Comparison of ENCODE assay signal across 12 cellular contexts in the genomic region with DNA sequence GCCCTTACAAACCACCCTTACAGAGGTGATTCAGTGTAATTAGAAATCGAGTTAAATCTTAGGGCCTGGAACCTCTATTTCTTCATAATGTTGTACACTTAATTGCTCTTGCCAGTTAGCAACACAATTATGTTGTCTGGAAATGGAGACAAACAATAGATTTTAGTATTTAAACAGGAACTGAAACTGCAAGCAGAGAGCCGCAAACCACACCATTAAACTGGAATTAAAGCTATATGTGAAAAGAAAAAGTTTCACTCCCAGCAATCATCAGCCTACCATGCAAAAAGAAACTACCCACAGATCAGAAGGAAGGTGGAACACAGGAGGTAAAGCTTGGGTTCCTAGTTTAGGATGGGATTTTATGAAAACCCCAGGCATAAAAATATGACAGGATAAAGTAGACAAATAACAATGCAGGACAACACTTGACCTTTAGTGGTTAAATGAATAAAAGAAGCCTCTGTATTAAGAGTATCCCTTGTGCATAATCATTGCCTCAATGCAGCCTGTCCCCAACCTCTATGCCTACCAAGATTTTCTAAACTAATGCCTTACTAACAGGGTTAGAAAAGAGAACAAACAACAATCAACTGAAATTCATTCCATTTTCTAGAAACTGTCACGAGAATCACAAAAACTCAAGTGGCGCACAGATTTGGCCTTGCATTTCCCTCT.
DNase-seq lines count a peak whose midpoint lies in the region; ATAC-seq and TF ChIP-seq lines count a peak whose summit lies in the region.
"Had no signal": no experiment of that assay in that cellular context is flagged by ENCODE, and none has a peak within 500 bp of the region (broad histone marks: within the 10 kb centered on the region; RNA-seq: fewer than 3 reads in every experiment).

No MANE protein-coding gene starts in this region.

- H3K27ac ChIP-seq in lower lobe of right lung, result no peak overlapping the region
- H3K27ac ChIP-seq in heart left ventricle, result no peak overlapping the region
- H3K27ac ChIP-seq in testis, result no peak overlapping the region

- no peaks in the 10 kb centered on the region for H3K9me3 ChIP-seq in lower lobe of right lung
- H3K9me3 ChIP-seq in heart left ventricle, result no peaks in the 10 kb centered on the region
- no peaks in the 10 kb centered on the region for H3K9me3 ChIP-seq in testis

- H3K4me1 ChIP-seq in lower lobe of right lung (no peaks in the 10 kb centered on the region), heart left ventricle (peaks cover 0 to 21% (median 5%) of the 10 kb centered on the region in 12 donors), testis (no peaks in the 10 kb centered on the region)

- TF ChIP-seq CTCF in lower lobe of right lung (IDR thresholded peaks at IDR 0.05) (no peak), heart left ventricle (IDR thresholded peaks at IDR 0.05) (no peak), testis (IDR thresholded peaks at IDR 0.05) (no peak)

- TF ChIP-seq POLR2A in heart left ventricle (IDR thresholded peaks at IDR 0.05), result no peak
- TF ChIP-seq POLR2A in testis (IDR thresholded peaks at IDR 0.05), result no peak

- H3K27me3 ChIP-seq in lower lobe of right lung (ENCODE audit: low read depth), result no peaks in the 10 kb centered on the region
- no peaks in the 10 kb centered on the region for H3K27me3 ChIP-seq in heart left ventricle
- H3K27me3 ChIP-seq in testis, result no peaks in the 10 kb centered on the region

- ATAC-seq in GM18873 (IDR thresholded peaks at IDR 0.05; ENCODE audit: low FRiP score, unreplicated experiment) (peak; percentile 91), HG02571 (IDR thresholded peaks at IDR 0.05; ENCODE audit: unreplicated experiment) (peak; percentile 82), HG03439 (IDR thresholded peaks at IDR 0.05; ENCODE audit: unreplicated experiment) (peak; percentile 88), lower lobe of right lung (no peak), heart left ventricle (no peak)

- H3K4me3 ChIP-seq in lower lobe of right lung (no peak overlapping the region), heart left ventricle (no peak overlapping the region), testis (no peak overlapping the region)
- H3K4me3 ChIP-seq: smooth muscle cell had no signal

- 83 to 87% (median 84%) methylated on average over 4 of the region's 4 CpGs for WGBS in heart left ventricle, 4 donors
- WGBS in testis, 2 donors, result 81 to 91% methylated on average over 4 of the region's 4 CpGs

- no peaks in the 10 kb centered on the region for H3K36me3 ChIP-seq in lower lobe of right lung
- no peaks in the 10 kb centered on the region for H3K36me3 ChIP-seq in heart left ventricle
- no peaks in the 10 kb centered on the region for H3K36me3 ChIP-seq in testis (ENCODE audit: low read depth, missing control alignments)

- intact Hi-C loops in lower lobe of right lung (cut with DNase I) (no loop called here), heart left ventricle (cut with DNase I) (no loop called here), testis (cut with DNase I; ENCODE audit: low total_unique reads) (no loop called here)

- DNase-seq in foreskin melanocyte (peak; percentile 82), lower lobe of right lung (no peak), GM03348 (ENCODE audit: low spot score) (no peak), heart left ventricle (no peak), testis (no peak)
- DNase-seq: DMS79 treated with DMSO at 0.1 percent for 48 hours; NCI-H2107; stimulated activated naive CD4-positive, alpha-beta T cell treated with Interleukin-2 at 50 U/mL for 16 hours had no signal

Comparison
In these comparisons a context has a peak if more than half of its experiments do, and no peak if none do; other contexts are left out.
1. ATAC-seq: peak in GM18873 (single experiment), HG02571 (single experiment) and HG03439 (single experiment); none in lower lobe of right lung (0 of 2) and heart left ventricle (0 of 4).